In the genomic region with DNA sequence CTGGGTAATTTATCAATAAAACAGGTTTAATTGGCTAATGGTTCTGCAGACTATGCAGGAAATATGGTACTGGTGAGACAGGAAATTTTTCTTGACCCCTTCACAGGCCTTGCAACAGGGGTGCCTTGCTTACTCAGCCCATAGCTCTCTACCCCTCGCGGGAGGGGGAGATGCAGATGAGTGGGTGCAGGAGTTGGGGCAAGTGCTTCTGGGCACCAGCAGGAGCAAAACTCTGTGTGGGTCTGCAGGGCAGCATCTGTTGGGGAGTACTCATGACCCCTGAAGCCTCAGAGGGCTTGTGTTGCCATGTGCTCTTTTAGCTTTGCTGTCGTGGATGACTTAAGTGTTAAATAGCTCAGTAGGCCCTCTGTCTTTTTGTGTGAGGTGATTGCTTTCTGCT, we compare ENCODE assay signal across 20 cellular contexts. TPM values are rescaled to one million over a fixed set of nuclear protein-coding genes. Genes with fewer than 3 reads are reported as not detected.
DNase-seq lines count a peak whose midpoint lies in the region; ATAC-seq, FAIRE-seq and TF ChIP-seq lines count a peak whose summit lies in the region.
"Had no signal": no experiment of that assay in that cellular context is flagged by ENCODE, and none has a peak within 500 bp of the region (broad histone marks: within the 10 kb centered on the region; RNA-seq: fewer than 3 reads in every experiment).

No MANE protein-coding gene starts in this region.

- TF ChIP-seq CTCF in C4-2B (conservative IDR thresholded peaks at IDR 0.05): no peak
- TF ChIP-seq CTCF in H1 (IDR thresholded peaks at IDR 0.05; ENCODE audit: control extremely low read depth in 1 of 3, insufficient read depth in 1 of 3, low read depth in 1 of 3, low read length in 3 of 3): no peak
- no peak for TF ChIP-seq CTCF in tibial nerve (IDR thresholded peaks at IDR 0.05)

- H3K79me1 ChIP-seq in H1 (ENCODE audit: low read depth, low read length) (peaks cover 5% of the 10 kb centered on the region), trophoblast cell (ENCODE audit: low read length) (no peaks in the 10 kb centered on the region)

- POLR2A ChIA-PET in H1 (lab: Charles Lee; ENCODE audit: partially characterized antibody): interaction anchor here (0.9 to 2.0 kb wide), 7 partner anchors 9 to 106 kb away, joined by 3 to 7 read pairs (median 3); no protein-coding TSS in a partner anchor

- H4K91ac ChIP-seq in H1 (replicated peaks; ENCODE audit: insufficient read length, low read length): no peak overlapping the region
- no peak overlapping the region for H4K91ac ChIP-seq in trophoblast cell (ENCODE audit: low read depth, low read length)

- H2BK15ac ChIP-seq in H1 (ENCODE audit: low read length): no peak overlapping the region

- H4K5ac ChIP-seq in H1 (ENCODE audit: insufficient read length, low read depth, low read length): no peak overlapping the region

- H3K23ac ChIP-seq in H1 (ENCODE audit: insufficient read length): no peak overlapping the region
- H3K23ac ChIP-seq in trophoblast cell (ENCODE audit: low read length): no peak overlapping the region

- no peaks in the 10 kb centered on the region for H3K23me2 ChIP-seq in H1 (ENCODE audit: low read depth, low read length)

- H3K4me3 ChIP-seq in HUES64 (ENCODE audit: low read length): no peak overlapping the region
- no peak overlapping the region for H3K4me3 ChIP-seq in H1 (ENCODE audit: extremely low read depth in 1 of 4, insufficient read depth in 2 of 4, low read depth in 3 of 4, low read length in 4 of 4)
- H3K4me3 ChIP-seq in trophoblast cell (ENCODE audit: low read depth, low read length): no peak overlapping the region
- H3K4me3 ChIP-seq in tibial nerve: no peak overlapping the region
- H3K4me3 ChIP-seq: A549 had no signal

- H4K12ac ChIP-seq in trophoblast cell (ENCODE audit: low read depth, low read length): no peak overlapping the region

- no peak for DNase-seq in H1 (ENCODE audit: low read depth in 1 of 2, low spot score in 2 of 2)
- no peak for DNase-seq in trophoblast cell
- DNase-seq in stimulated activated CD4-positive, alpha-beta T cell treated with anti-CD3 and anti-CD28 coated beads, Interleukin-2, amount 100 ng/mL, for 48 hours: no peak
- DNase-seq in tibial nerve (ENCODE audit: low spot score in 2 of 2): no peak
- DNase-seq: AML-193; CD4-positive, alpha-beta memory T cell; DMS153; DMS79; GDM1; GOT3; HCEC 1CT had no signal

- H3K79me2 ChIP-seq in H1 (ENCODE audit: control insufficient read depth in 1 of 2, insufficient read depth in 2 of 2, low read length in 2 of 2): peaks cover 7 to 99% of the 10 kb centered on the region in 2 experiments
- no peaks in the 10 kb centered on the region for H3K79me2 ChIP-seq in trophoblast cell (ENCODE audit: control insufficient read depth, insufficient read depth, low read length, poor library complexity)

- H3K4ac ChIP-seq in H1 (replicated peaks; ENCODE audit: insufficient read length, low read depth, low read length) (no peak overlapping the region), trophoblast cell (ENCODE audit: low read depth, low read length) (peak overlapping the region; percentile 52)

- H2BK12ac ChIP-seq in H1 (ENCODE audit: low read depth, low read length) (no peak overlapping the region), trophoblast cell (ENCODE audit: low read length) (no peak overlapping the region)

- TF ChIP-seq EP300 in H1 (IDR thresholded peaks at IDR 0.05; ENCODE audit: borderline replicate concordance in 1 of 2, low read depth in 2 of 2, low read length in 2 of 2) (no peak), tibial nerve (IDR thresholded peaks at IDR 0.05) (no peak)

- H2BK120ac ChIP-seq in H1 (replicated peaks; ENCODE audit: low read depth, low read length): no peak overlapping the region
- no peak overlapping the region for H2BK120ac ChIP-seq in trophoblast cell (ENCODE audit: insufficient read depth, low read length, poor library complexity)

- peaks cover 64% of the 10 kb centered on the region for H3K4me1 ChIP-seq in HUES64 (ENCODE audit: insufficient read depth, low read length)
- H3K4me1 ChIP-seq in H1 (replicated peaks in 1 of 4; ENCODE audit: control insufficient read depth in 3 of 4, insufficient read depth in 4 of 4, low read length in 3 of 4): peaks cover 3 to 13% (median 8%) of the 10 kb centered on the region in 4 experiments; a peak in 5 of 7 replicates
- no peaks in the 10 kb centered on the region for H3K4me1 ChIP-seq in trophoblast cell (ENCODE audit: control insufficient read depth in 1 of 2, insufficient read depth in 2 of 2, low read length in 2 of 2)
- H3K4me1 ChIP-seq in tibial nerve: peaks cover 0 to 12% (median 6%) of the 10 kb centered on the region in 4 donors

- H3K9ac ChIP-seq in HUES64 (ENCODE audit: low read depth, low read length) (no peak overlapping the region), H1 (replicated peaks in 1 of 4; ENCODE audit: extremely low read depth in 1 of 4, low read depth in 3 of 4, low read length in 3 of 4) (no peak overlapping the region), trophoblast cell (ENCODE audit: low read length) (no peak overlapping the region)
- H3K9ac ChIP-seq: KMS-11 had no signal

- no peak overlapping the region for H3K18ac ChIP-seq in H1 (ENCODE audit: extremely low read depth, low read length)
- no peak overlapping the region for H3K18ac ChIP-seq in trophoblast cell (ENCODE audit: low read length)

- H2AK5ac ChIP-seq in H1 (ENCODE audit: low read depth, low read length): no peak overlapping the region
- H2AK5ac ChIP-seq in trophoblast cell (ENCODE audit: low read length): no peak overlapping the region

- TF ChIP-seq RAD21 in H1 (IDR thresholded peaks at IDR 0.05 in 1 of 2, conservative IDR thresholded peaks at IDR 0.05 in 1 of 2; ENCODE audit: low read depth in 2 of 2, low read length in 2 of 2): no peak

- H3K14ac ChIP-seq in H1 (ENCODE audit: insufficient read length) (no peak overlapping the region), trophoblast cell (ENCODE audit: low read length) (no peak overlapping the region)

- CTCF ChIA-PET in H1 (lab: Charles Lee; ENCODE audit: partially characterized antibody): interaction anchor here (0.7 to 1.8 kb wide), 7 partner anchors 10 to 91 kb away, joined by 3 to 5 read pairs (median 3); no protein-coding TSS in a partner anchor

- no peak for FAIRE-seq in H1 (lab: Jason Lieb, UNC)
- FAIRE-seq: A549, GM12892, GM18507 had no signal

- H2BK5ac ChIP-seq in H1 (ENCODE audit: low read depth, low read length): no peak overlapping the region
- H2BK5ac ChIP-seq in trophoblast cell (ENCODE audit: low read depth, low read length, poor library complexity): no peak overlapping the region

- WGBS in HUES64: 65% methylated on average over 3 of the region's 3 CpGs
- WGBS in H1 (ENCODE audit: extremely low coverage in 1 of 2, insufficient coverage in 1 of 2, insufficient read length in 1 of 2, insufficient replicate concordance in 2 of 2, low coverage in 1 of 2, low lambda C conversion rate in 2 of 2, missing lambda C conversion rate in 1 of 2), 2 experiments: 70% methylated on average over 3 of the region's 3 CpGs; no CpG with 5 or more reads in 1 of the 2 experiments
- no CpG with 5 or more reads among the region's 3 CpGs for WGBS in trophoblast cell (ENCODE audit: extremely low coverage, insufficient coverage, insufficient read length)
- 79 to 91% methylated on average over 3 of the region's 3 CpGs for WGBS in tibial nerve, 2 donors

- no peak overlapping the region for H2BK20ac ChIP-seq in H1 (ENCODE audit: low read length)

- H3K27ac ChIP-seq in C4-2B (peak overlapping the region; percentile 53), HUES64 (ENCODE audit: low read depth, low read length) (peak overlapping the region; percentile 46; the same call in 1 of the 2 replicates), H1 (ENCODE audit: low read depth, low read length) (no peak overlapping the region), trophoblast cell (ENCODE audit: low read depth, low read length) (no peak overlapping the region), tibial nerve (no peak overlapping the region)
- H3K27ac ChIP-seq: 22Rv1, A549, KMS-11 had no signal

- no peak overlapping the region for H3K56ac ChIP-seq in H1 (replicated peaks; ENCODE audit: insufficient read length, low read depth, low read length)

- H4K20me1 ChIP-seq in H1 (replicated peaks in 1 of 2; ENCODE audit: control insufficient read depth in 1 of 2, insufficient read depth in 2 of 2, low read length in 2 of 2): peaks cover 2% of the 10 kb centered on the region in 2 experiments

- 0 out of 3 replicates have a peak, but pooled peaks of 1 of the 2 experiments have one; percentile 6 for TF ChIP-seq POLR2A in H1 (IDR thresholded peaks at IDR 0.05; ENCODE audit: control extremely low read depth in 1 of 2, low read depth in 2 of 2, low read length in 2 of 2)
- TF ChIP-seq POLR2A in tibial nerve (IDR thresholded peaks at IDR 0.05): no peak

- H3K9me3 ChIP-seq in HUES64 (ENCODE audit: insufficient read depth, low read depth, low read length) (no peaks in the 10 kb centered on the region), H1 (ENCODE audit: insufficient read depth in 2 of 2, low read depth in 1 of 2, low read length in 1 of 2) (no peaks in the 10 kb centered on the region), trophoblast cell (ENCODE audit: insufficient read depth, low read depth, low read length) (no peaks in the 10 kb centered on the region), tibial nerve (no peaks in the 10 kb centered on the region)
- H3K9me3 ChIP-seq: A549 had no signal

- H4K8ac ChIP-seq in H1 (ENCODE audit: extremely low read depth, insufficient read depth, low read length): peak overlapping the region; percentile 39; the same call in 1 of the 2 replicates
- no peak overlapping the region for H4K8ac ChIP-seq in trophoblast cell (ENCODE audit: low read depth, low read length)

- H3K27me3 ChIP-seq in HUES64 (ENCODE audit: insufficient read depth, low read length) (no peaks in the 10 kb centered on the region), H1 (replicated peaks in 1 of 4; ENCODE audit: control insufficient read depth in 3 of 4, extremely low read depth in 1 of 4, insufficient read depth in 3 of 4, low read length in 3 of 4) (no peaks in the 10 kb centered on the region), trophoblast cell (ENCODE audit: insufficient read depth, low read length) (no peaks in the 10 kb centered on the region), tibial nerve (no peaks in the 10 kb centered on the region)

- H3K36me3 ChIP-seq in HUES64 (ENCODE audit: insufficient read depth, low read length): peaks cover 13% of the 10 kb centered on the region
- H3K36me3 ChIP-seq in H1 (ENCODE audit: control insufficient read depth in 2 of 4, insufficient read depth in 4 of 4, low read length in 3 of 4): peaks cover 0 to 9% (median 2%) of the 10 kb centered on the region in 4 experiments; a peak in 3 of 8 replicates
- peaks cover 0 to 2% of the 10 kb centered on the region in 2 experiments for H3K36me3 ChIP-seq in trophoblast cell (ENCODE audit: control insufficient read depth in 1 of 2, insufficient read depth in 2 of 2, low read length in 2 of 2)
- H3K36me3 ChIP-seq in tibial nerve: peaks cover 0 to 4% (median 0%) of the 10 kb centered on the region in 3 donors

- no peak for ATAC-seq in HG02678 (IDR thresholded peaks at IDR 0.05; ENCODE audit: unreplicated experiment)
- ATAC-seq: A549 had no signal

- H2AFZ ChIP-seq in H1 (ENCODE audit: low read length) (no peak overlapping the region), trophoblast cell (ENCODE audit: insufficient read depth, low read length, poor library complexity) (no peak overlapping the region)

- H3K4me2 ChIP-seq in H1 (ENCODE audit: insufficient read depth in 1 of 2, low read depth in 2 of 2, low read length in 2 of 2) (no peak overlapping the region), trophoblast cell (ENCODE audit: low read length) (no peak overlapping the region)
- H3K4me2 ChIP-seq: A549, KMS-11 had no signal

RNA-seq across cellular contexts. Expression of gene GULP1, which starts 48.6 kb away (rescaled TPM):
- 90.3 TPM for polyA plus RNA-seq in HUES64 (2013, experiment 1 of 2)
- polyA plus RNA-seq in HUES64 (2013, experiment 2 of 2): 83.4 TPM
- 130 and 139 TPM in 2 replicates for total RNA-seq in H1 (2021; fragmentation: NEBNext Ultra II Directional; extraction: Animal tissue kit (Norgen Biotek cat#: 25700))
- 56.4 and 69.7 TPM in 2 replicates for polyA plus RNA-seq in H1 (2011; rRNA removed)
- polyA plus RNA-seq in H1 (2011; cell fraction: cytosol; rRNA removed): 69.1 TPM
- polyA plus RNA-seq in H1 (2011; cell fraction: nucleus; rRNA removed): 80.6 TPM
- 64.6 to 96.2 TPM (median 88.8 TPM) in 4 replicates for polyA plus RNA-seq in H1 (2012, experiment 1 of 2)
- polyA plus RNA-seq in H1 (2012, experiment 2 of 2): 8.6 TPM
- polyA plus RNA-seq in H1 (2013, experiment 1 of 2): 131 TPM
- 136 TPM for polyA plus RNA-seq in H1 (2013, experiment 2 of 2)
- polyA minus RNA-seq in H1 (2011; rRNA and poly(A)+ RNA removed): 101 and 170 TPM in 2 replicates
- 112 TPM for polyA minus RNA-seq in H1 (2011; cell fraction: cytosol; rRNA and poly(A)+ RNA removed)
- polyA minus RNA-seq in H1 (2011; cell fraction: nucleus; rRNA and poly(A)+ RNA removed): 251 TPM
- polyA plus RNA-seq in trophoblast cell (2013): 38.6 and 39.1 TPM in 2 replicates
- total RNA-seq in tibial nerve: 10 to 100 TPM; 63.4 to 89.2 (median 78.1) TPM
- total RNA-seq: CD4-positive, alpha-beta memory T cell had no signal
- polyA plus RNA-seq: CD14-positive monocyte; CD4-positive, alpha-beta memory T cell had no signal

Comparison
In these comparisons a context has a peak if more than half of its experiments do, and no peak if none do; other contexts are left out.
1. H3K27ac ChIP-seq: peak in C4-2B (single experiment) and HUES64 (single experiment); none in H1 (single experiment), trophoblast cell (single experiment) and tibial nerve (0 of 4).